In genomic region chr7:7554021-7554432, GRCh38 we compare ENCODE assay signal across 11 cellular contexts. TPM values are rescaled to one million over a fixed set of nuclear protein-coding genes. Genes with fewer than 3 reads are reported as not detected.
DNase-seq lines count a peak whose midpoint lies in the region; ATAC-seq and TF ChIP-seq lines count a peak whose summit lies in the region.
"Had no signal": no experiment of that assay in that cellular context is flagged by ENCODE, and none has a peak within 500 bp of the region (broad histone marks: within the 10 kb centered on the region; RNA-seq: fewer than 3 reads in every experiment).

No MANE protein-coding gene starts in this region.

- H3K27me3 ChIP-seq in BJ (ENCODE audit: control insufficient read depth, insufficient read depth, low read length) (no peaks in the 10 kb centered on the region), WERI-Rb-1 (ENCODE audit: insufficient read depth, low read depth, severe bottlenecking) (no peaks in the 10 kb centered on the region), kidney epithelial cell (ENCODE audit: control insufficient read depth, insufficient read depth, low read length) (no peaks in the 10 kb centered on the region)

- no peak overlapping the region for H3K4me3 ChIP-seq in BJ (ENCODE audit: low read depth, low read length)
- H3K4me3 ChIP-seq in WERI-Rb-1 (ENCODE audit: low read depth, low read length), result peak overlapping the region; percentile 36
- H3K4me3 ChIP-seq in kidney epithelial cell (ENCODE audit: low read depth, low read length), result no peak overlapping the region
- H3K4me3 ChIP-seq: thoracic aorta had no signal

- POLR2A ChIA-PET in BJ (lab: Charles Lee), result interaction anchor here (0.6 kb wide), 1 partner anchor 895 kb away, joined by 6 read pairs; no protein-coding TSS in a partner anchor

- TF ChIP-seq CTCF in BJ (IDR thresholded peaks at IDR 0.05; ENCODE audit: insufficient read depth, low read depth, low read length), result no peak
- TF ChIP-seq CTCF in WERI-Rb-1 (IDR thresholded peaks at IDR 0.05; ENCODE audit: low read depth, low read length), result no peak
- no peak for TF ChIP-seq CTCF in kidney epithelial cell (IDR thresholded peaks at IDR 0.05; ENCODE audit: insufficient read depth, low read length, poor library complexity, severe bottlenecking)
- no peak for TF ChIP-seq CTCF in mesothelial cell of epicardium (IDR thresholded peaks at IDR 0.05; ENCODE audit: unreplicated experiment)

- no peak for ATAC-seq in HG03196 (IDR thresholded peaks at IDR 0.05; ENCODE audit: unreplicated experiment)

- CTCF ChIA-PET in BJ (lab: Yijun Ruan, JAX), result interaction anchor here (1.2 kb wide), 1 partner anchor 10 kb away, joined by 3 read pairs; no protein-coding TSS in a partner anchor

- no peaks in the 10 kb centered on the region for H3K27me3 Mint-ChIP-seq in mesothelial cell of epicardium (ENCODE audit: low read depth)
- H3K27me3 Mint-ChIP-seq: activated naive CD4-positive, alpha-beta T cell treated with anti-CD3 and anti-CD28 coated beads, Interleukin-2, amount 50 U/mL, for 24 hours had no signal

- peaks cover 4% of the 10 kb centered on the region for H3K4me1 Mint-ChIP-seq in mesothelial cell of epicardium
- H3K4me1 Mint-ChIP-seq: activated naive CD4-positive, alpha-beta T cell treated with anti-CD3 and anti-CD28 coated beads, Interleukin-2, amount 50 U/mL, for 24 hours; CD8-positive, alpha-beta memory T cell had no signal

- peaks cover 4% of the 10 kb centered on the region for H3K9me3 ChIP-seq in WERI-Rb-1 (ENCODE audit: severe bottlenecking)
- H3K9me3 ChIP-seq: thoracic aorta had no signal

- H3K36me3 Mint-ChIP-seq in mesothelial cell of epicardium, result peaks cover 14% of the 10 kb centered on the region

- peak; percentile 70 for DNase-seq in BJ (ENCODE audit: low read depth)
- DNase-seq in NCI-H1092 treated with DMSO at 0.1 percent for 48 hours (lab: John Stamatoyannopoulos, UW), result peak; percentile 78
- DNase-seq in WERI-Rb-1, result peak; percentile 91
- peak; percentile 64 for DNase-seq in kidney epithelial cell (ENCODE audit: low read depth)
- DNase-seq in germinal center (ENCODE audit: low spot score), result no peak
- no peak for DNase-seq in mesothelial cell of epicardium (ENCODE audit: low spot score in 2 of 2, unreplicated experiment in 2 of 2)
- no peak for DNase-seq in HUDEP-2 (lab: John Stamatoyannopoulos, UW; ENCODE audit: unreplicated experiment in 76 of 76)
- DNase-seq: CD8-positive, alpha-beta memory T cell had no signal

- no peak overlapping the region for H3K27ac Mint-ChIP-seq in mesothelial cell of epicardium
- H3K27ac Mint-ChIP-seq: activated naive CD4-positive, alpha-beta T cell treated with anti-CD3 and anti-CD28 coated beads, Interleukin-2, amount 50 U/mL, for 24 hours had no signal

- peaks cover 16% of the 10 kb centered on the region for H3K9me3 Mint-ChIP-seq in mesothelial cell of epicardium

- H3K27ac ChIP-seq in WERI-Rb-1, result peak overlapping the region; percentile 86
- H3K27ac ChIP-seq: thoracic aorta had no signal

- H3K4me3 Mint-ChIP-seq in mesothelial cell of epicardium, result no peak overlapping the region
- H3K4me3 Mint-ChIP-seq: activated naive CD4-positive, alpha-beta T cell treated with anti-CD3 and anti-CD28 coated beads, Interleukin-2, amount 50 U/mL, for 24 hours; CD8-positive, alpha-beta memory T cell had no signal

- no peaks in the 10 kb centered on the region for H3K36me3 ChIP-seq in BJ (ENCODE audit: control insufficient read depth, insufficient read depth, low read length)
- H3K36me3 ChIP-seq in WERI-Rb-1, result no peaks in the 10 kb centered on the region
- no peaks in the 10 kb centered on the region for H3K36me3 ChIP-seq in kidney epithelial cell (ENCODE audit: control insufficient read depth, insufficient read depth, low read length)
- H3K36me3 ChIP-seq: thoracic aorta had no signal

RNA-seq across cellular contexts. Expression of gene MIOS, which starts 12.7 kb away (rescaled TPM):
- polyA plus RNA-seq in BJ (2011; rRNA removed), result 11.8 and 21.8 TPM in 2 replicates
- polyA minus RNA-seq in BJ (2011; rRNA and poly(A)+ RNA removed), result 14.3 and 16.1 TPM in 2 replicates
- 35.0 and 41.9 TPM in 2 replicates for total RNA-seq in kidney epithelial cell
- 31.0 to 33.7 TPM (median 33.1 TPM) in 3 replicates for total RNA-seq in mesothelial cell of epicardium

RNA-seq across cellular contexts. Expression of gene COL28A1, which starts 18.4 kb away (rescaled TPM):
- 0.04 and 0.11 TPM in 2 replicates for polyA plus RNA-seq in BJ (2011; rRNA removed)
- 0.09 and 0.21 TPM in 2 replicates for polyA minus RNA-seq in BJ (2011; rRNA and poly(A)+ RNA removed)
- total RNA-seq in kidney epithelial cell, result 0.14 and 0.21 TPM in 2 replicates
- 1.6 to 1.8 TPM (median 1.7 TPM) in 3 replicates for total RNA-seq in mesothelial cell of epicardium
- total RNA-seq: CD8-positive, alpha-beta memory T cell had no signal
- polyA plus RNA-seq: CD8-positive, alpha-beta memory T cell had no signal

Comparison
In these comparisons a context has a peak if more than half of its experiments do, and no peak if none do; other contexts are left out.
1. DNase-seq: peak in BJ (single experiment), NCI-H1092 treated with DMSO at 0.1 percent for 48 hours (single experiment), WERI-Rb-1 (single experiment) and kidney epithelial cell (single experiment); none in germinal center (single experiment), mesothelial cell of epicardium (0 of 2) and HUDEP-2 (0 of 76).